Comparison of ENCODE assay signal across 28 cellular contexts in the genomic region with DNA sequence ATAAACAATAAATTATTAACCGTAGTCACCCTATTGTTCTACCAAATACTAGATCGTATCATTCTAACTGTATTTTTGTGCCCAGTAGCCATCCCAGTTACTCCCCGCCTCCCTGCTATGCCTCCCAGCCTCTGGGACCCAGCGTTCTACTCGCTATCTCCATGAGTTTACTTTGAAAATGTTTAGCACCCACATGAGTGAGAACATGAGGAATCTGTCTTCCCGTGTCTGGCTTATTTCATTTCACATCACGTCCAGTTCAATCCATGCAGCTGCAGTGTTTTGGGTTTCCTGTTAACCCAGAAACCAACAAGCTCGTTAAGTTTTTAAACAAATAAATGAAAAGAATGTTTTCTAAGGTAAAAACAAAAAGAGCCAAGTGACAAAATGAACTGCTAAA.
A peak's percentile ranks its signal among the peaks of the same experiment; 100 is the strongest.
DNase-seq lines count a peak whose midpoint lies in the region; ATAC-seq, FAIRE-seq and TF ChIP-seq lines count a peak whose summit lies in the region.
"Had no signal": no experiment of that assay in that cellular context is flagged by ENCODE, and none has a peak within 500 bp of the region (broad histone marks: within the 10 kb centered on the region; RNA-seq: fewer than 3 reads in every experiment).

No MANE protein-coding gene starts in this region.

- no peak for TF ChIP-seq POLR2A in stomach (IDR thresholded peaks at IDR 0.05)

- in situ Hi-C loops in G401 (cut with HindIII; ENCODE audit: low sequenced_read_pairs) = no loop called here

- H2AFZ ChIP-seq in astrocyte (ENCODE audit: low read depth, low read length) = no peak overlapping the region

- H3K27me3 ChIP-seq in astrocyte (ENCODE audit: insufficient read depth, low read length) (no peaks in the 10 kb centered on the region), muscle layer of duodenum (ENCODE audit: low read depth, low read length) (no peaks in the 10 kb centered on the region), stomach (no peaks in the 10 kb centered on the region), aorta (ENCODE audit: control insufficient read depth in 1 of 2, insufficient read depth in 2 of 2, low read length in 1 of 2) (no peaks in the 10 kb centered on the region)
- H3K27me3 ChIP-seq: MG63, spleen, suprapubic skin had no signal

- H4K20me1 ChIP-seq in astrocyte (ENCODE audit: insufficient read depth, low read length) = peaks cover 9% of the 10 kb centered on the region

- H3K4me2 ChIP-seq in astrocyte (ENCODE audit: low read length) = no peak overlapping the region

- H3K4me1 ChIP-seq in astrocyte (ENCODE audit: insufficient read depth, low read length) = peaks cover 7% of the 10 kb centered on the region
- H3K4me1 ChIP-seq in muscle layer of duodenum (ENCODE audit: control insufficient read depth in 1 of 2, insufficient read depth in 2 of 2, low read length in 2 of 2) = peaks cover 5% of the 10 kb centered on the region in 2 donors
- H3K4me1 ChIP-seq in stomach = peaks cover 0 to 14% (median 7%) of the 10 kb centered on the region in 4 donors
- no peaks in the 10 kb centered on the region for H3K4me1 ChIP-seq in aorta (ENCODE audit: control insufficient read depth in 1 of 2, insufficient read depth in 2 of 2, low read length in 2 of 2)

- H3K4me1 Mint-ChIP-seq in astrocyte (ENCODE audit: low read depth, unreplicated experiment) = peaks cover 7% of the 10 kb centered on the region
- H3K4me1 Mint-ChIP-seq: activated naive CD4-positive, alpha-beta T cell treated with anti-CD3 and anti-CD28 coated beads, Interleukin-2, amount 50 U/mL, for 24 hours had no signal

- no peak overlapping the region for H3K9ac ChIP-seq in astrocyte (ENCODE audit: low read length)

- no peak overlapping the region for H3K4me3 Mint-ChIP-seq in astrocyte (ENCODE audit: unreplicated experiment)
- H3K4me3 Mint-ChIP-seq: activated CD4-positive, alpha-beta T cell treated with anti-CD3 and anti-CD28 coated beads for 36 hours; activated CD8-positive, alpha-beta T cell treated with anti-CD3 and anti-CD28 coated beads, Interleukin-2, amount 10 ng/mL, durations not matched to agents 7 days and 5 days; activated naive CD4-positive, alpha-beta T cell treated with anti-CD3 and anti-CD28 coated beads, Interleukin-2, amount 50 U/mL, for 24 hours; T-helper 17 cell had no signal

- no peak overlapping the region for H3K4me3 ChIP-seq in astrocyte (ENCODE audit: insufficient read depth, low read depth, low read length)
- peak overlapping the region; percentile 12 for H3K4me3 ChIP-seq in fibroblast of villous mesenchyme (ENCODE audit: low read depth, low read length)
- H3K4me3 ChIP-seq in muscle layer of duodenum (ENCODE audit: low read depth in 1 of 2, low read length in 2 of 2) = no peak overlapping the region
- H3K4me3 ChIP-seq in stomach = no peak overlapping the region
- H3K4me3 ChIP-seq in aorta (ENCODE audit: low read length in 2 of 2) = no peak overlapping the region
- H3K4me3 ChIP-seq: lower lobe of right lung, MG63, SK-N-MC, spleen, suprapubic skin had no signal

- peaks cover 27% of the 10 kb centered on the region for H3K36me3 ChIP-seq in astrocyte (ENCODE audit: insufficient read depth, low read length)
- H3K36me3 ChIP-seq in muscle layer of duodenum (ENCODE audit: control insufficient read depth in 1 of 2, insufficient read depth in 2 of 2, low read length in 2 of 2) = peaks cover 0 to 11% of the 10 kb centered on the region in 2 donors
- peaks cover 6 to 49% (median 41%) of the 10 kb centered on the region in 4 donors for H3K36me3 ChIP-seq in stomach
- peaks cover 0 to 4% of the 10 kb centered on the region in 2 donors for H3K36me3 ChIP-seq in aorta (ENCODE audit: control insufficient read depth in 1 of 2, insufficient read depth in 2 of 2, low read length in 1 of 2)

- H3K79me2 ChIP-seq in astrocyte (ENCODE audit: insufficient read depth, low read length) = no peaks in the 10 kb centered on the region

- H3K27ac ChIP-seq in astrocyte (ENCODE audit: low read depth, low read length) = no peak overlapping the region
- peak overlapping the region; percentile 65 for H3K27ac ChIP-seq in muscle layer of duodenum (ENCODE audit: low read length)
- peak overlapping the region in 3 of 5 donors; percentile 52 to 77 (median 71) for H3K27ac ChIP-seq in stomach
- no peak overlapping the region for H3K27ac ChIP-seq in aorta (ENCODE audit: low read depth in 1 of 2, low read length in 2 of 2)
- H3K27ac ChIP-seq: spleen, suprapubic skin had no signal

- intact Hi-C loops in stomach (cut with DNase I; ENCODE audit: low total_unique reads) (no loop called here), aorta (cut with DNase I) (no loop called here)

- peaks cover 22% of the 10 kb centered on the region for H3K36me3 Mint-ChIP-seq in astrocyte (ENCODE audit: low read depth, unreplicated experiment)

- H3K9me3 Mint-ChIP-seq in astrocyte (ENCODE audit: unreplicated experiment) = peaks cover 12% of the 10 kb centered on the region
- H3K9me3 Mint-ChIP-seq: activated naive CD4-positive, alpha-beta T cell treated with anti-CD3 and anti-CD28 coated beads, Interleukin-2, amount 50 U/mL, for 24 hours had no signal

- H3K9me3 ChIP-seq in astrocyte (ENCODE audit: insufficient read depth, low read depth, low read length) = no peaks in the 10 kb centered on the region
- H3K9me3 ChIP-seq in muscle layer of duodenum (ENCODE audit: control insufficient read depth in 1 of 2, low read length in 2 of 2) = no peaks in the 10 kb centered on the region
- H3K9me3 ChIP-seq in stomach = no peaks in the 10 kb centered on the region
- H3K9me3 ChIP-seq in aorta (ENCODE audit: control insufficient read depth, low read length) = no peaks in the 10 kb centered on the region
- H3K9me3 ChIP-seq: lower lobe of right lung, MG63, spleen, suprapubic skin had no signal

- WGBS in stomach, 5 donors = 66 to 79% (median 75%) methylated on average over 8 of the region's 8 CpGs
- WGBS in aorta, 2 donors = 71 to 80% methylated on average over 8 of the region's 8 CpGs

- no peak for FAIRE-seq in astrocyte (lab: Jason Lieb, UNC)
- FAIRE-seq: HTR-8/SVneo, kidney had no signal

- peak overlapping the region; percentile 34 for H3K27ac Mint-ChIP-seq in astrocyte (ENCODE audit: unreplicated experiment)
- H3K27ac Mint-ChIP-seq: activated CD4-positive, alpha-beta T cell treated with anti-CD3 and anti-CD28 coated beads for 36 hours; activated CD8-positive, alpha-beta T cell treated with anti-CD3 and anti-CD28 coated beads, Interleukin-2, amount 10 ng/mL, durations not matched to agents 7 days and 5 days; activated naive CD4-positive, alpha-beta T cell treated with anti-CD3 and anti-CD28 coated beads, Interleukin-2, amount 50 U/mL, for 24 hours; activated T-helper 2 cell treated with anti-CD3 and anti-CD28 coated beads, Interferon-gamma antibody, Interleukin-2, Interleukin-4, amounts not matched to agents 10 μg/mL and 5 μg/mL and 100 μg/mL, durations not matched to agents 14 hours and 24 hours and 36 hours; T-helper 17 cell had no signal

- DNase-seq in astrocyte (ENCODE audit: low read depth) (no peak), fibroblast of villous mesenchyme (ENCODE audit: low read depth) (peak; percentile 94), stomach (no peak), GOT3 (lab: John Stamatoyannopoulos, UW) (no peak), G401 (ENCODE audit: low spot score) (no peak), aorta (no peak)
- DNase-seq: activated CD4-positive, alpha-beta T cell treated with anti-CD3 and anti-CD28 coated beads for 36 hours; activated CD8-positive, alpha-beta T cell treated with anti-CD3 and anti-CD28 coated beads, Interleukin-2, amount 10 ng/mL, durations not matched to agents 7 days and 5 days; C1 segment of cervical spinal cord; COR-L47; DMS53; GF-D8; HCEC 1CT; KBM-7; kidney; lower lobe of right lung; MG63; NCI-H2081; NCI-H82; RPMI8226; spleen; T-helper 17 cell had no signal

- no peak for TF ChIP-seq EP300 in stomach (IDR thresholded peaks at IDR 0.05)

- H3K27me3 Mint-ChIP-seq in astrocyte (ENCODE audit: low read depth, unreplicated experiment) = no peaks in the 10 kb centered on the region
- H3K27me3 Mint-ChIP-seq: activated CD4-positive, alpha-beta T cell treated with anti-CD3 and anti-CD28 coated beads for 36 hours; activated naive CD4-positive, alpha-beta T cell treated with anti-CD3 and anti-CD28 coated beads, Interleukin-2, amount 50 U/mL, for 24 hours; T-helper 17 cell had no signal

- no peak for ATAC-seq in aorta (ENCODE audit: low FRiP score)
- ATAC-seq: activated CD4-positive, alpha-beta T cell treated with anti-CD3 and anti-CD28 coated beads for 36 hours; activated CD8-positive, alpha-beta T cell treated with anti-CD3 and anti-CD28 coated beads, Interleukin-2, amount 10 ng/mL, durations not matched to agents 7 days and 5 days; lower lobe of right lung; T-helper 17 cell had no signal

- TF ChIP-seq CTCF in astrocyte (IDR thresholded peaks at IDR 0.05; ENCODE audit: insufficient read depth, low read depth, low read length) (no peak), fibroblast of villous mesenchyme (IDR thresholded peaks at IDR 0.05; ENCODE audit: insufficient read depth, low read depth, low read length) (no peak), stomach (IDR thresholded peaks at IDR 0.05) (no peak)

Comparison
In these comparisons a context has a peak if more than half of its experiments do, and no peak if none do; other contexts are left out.
1. H3K27ac ChIP-seq: peak in muscle layer of duodenum (single experiment) and stomach (3 of 5); none in astrocyte (single experiment) and aorta (0 of 2).